9 cellular contexts compared by ENCODE assay signal in genomic region chr1:10495475-10495817, GRCh38. TPM values are rescaled to one million over a fixed set of nuclear protein-coding genes. Genes with fewer than 3 reads are reported as not detected.
DNase-seq lines count a peak whose midpoint lies in the region; ATAC-seq and TF ChIP-seq lines count a peak whose summit lies in the region.
"Had no signal": no experiment of that assay in that cellular context is flagged by ENCODE, and none has a peak within 500 bp of the region (broad histone marks: within the 10 kb centered on the region; RNA-seq: fewer than 3 reads in every experiment).

No MANE protein-coding gene starts in this region.

- peak overlapping the region; percentile 43; the same call in 1 of the 2 replicates for H3K9ac ChIP-seq in BLaER1
- no peak overlapping the region for H3K9ac ChIP-seq in MM.1S (ENCODE audit: low read length)

- peak overlapping the region; percentile 57; the same call in 1 of the 2 replicates for H3K4me3 ChIP-seq in BLaER1
- H3K4me3 ChIP-seq in MM.1S (ENCODE audit: low read length): peak overlapping the region; percentile 21; the same call in 1 of the 2 replicates
- H3K4me3 ChIP-seq in coronary artery: peak overlapping the region; percentile 59
- peak overlapping the region; percentile 70 for H3K4me3 ChIP-seq in osteoblast (ENCODE audit: insufficient read depth, low read length)

- peak overlapping the region; percentile 89 for H3K4me2 ChIP-seq in BLaER1
- peak overlapping the region; percentile 94 for H3K4me2 ChIP-seq in MM.1S (ENCODE audit: low read depth, low read length)
- H3K4me2 ChIP-seq in osteoblast (ENCODE audit: insufficient read depth, low read length): peak overlapping the region; percentile 93

- H2AFZ ChIP-seq in MM.1S (ENCODE audit: low read length) (no peak overlapping the region), osteoblast (ENCODE audit: low read length) (peak overlapping the region; percentile 28)

- no peak overlapping the region; the same call in 1 of the 2 replicates for H3K27ac ChIP-seq in BLaER1
- peak overlapping the region; percentile 50; the same call in 1 of the 2 replicates for H3K27ac ChIP-seq in MM.1S (ENCODE audit: low read length)
- H3K27ac ChIP-seq in coronary artery: no peak overlapping the region
- H3K27ac ChIP-seq in osteoblast (ENCODE audit: low read depth, low read length): peak overlapping the region; percentile 12

- peaks cover 12% of the 10 kb centered on the region; the same call in 1 of the 2 replicates for H3F3A ChIP-seq in MM.1S (ENCODE audit: insufficient read depth, low read length)

- no peak for ATAC-seq in HG03045 (IDR thresholded peaks at IDR 0.05; ENCODE audit: unreplicated experiment)
- ATAC-seq in GM18909 (IDR thresholded peaks at IDR 0.05; ENCODE audit: poor library complexity, unreplicated experiment): no peak

- no peaks in the 10 kb centered on the region for H3K9me2 ChIP-seq in MM.1S (replicated peaks; ENCODE audit: insufficient read depth, low read length)

- DNase-seq in MM.1S (no peak), coronary artery (ENCODE audit: low spot score) (no peak), osteoblast (ENCODE audit: insufficient read length, low spot score, missing footprints) (no peak), T-helper 9 cell (no peak)
- no peak for DNase-seq in effector CD8-positive, alpha-beta T cell (lab: John Stamatoyannopoulos, UW)
- DNase-seq: cerebellar nuclear complex had no signal

- peaks cover 24% of the 10 kb centered on the region for H3K4me1 ChIP-seq in BLaER1
- peaks cover 8% of the 10 kb centered on the region for H3K4me1 ChIP-seq in MM.1S (ENCODE audit: low read length)
- H3K4me1 ChIP-seq in osteoblast (ENCODE audit: insufficient read depth, low read length): peaks cover 10% of the 10 kb centered on the region

- H3K9me3 ChIP-seq in BLaER1 (no peaks in the 10 kb centered on the region), MM.1S (replicated peaks; ENCODE audit: insufficient read depth, low read length) (no peaks in the 10 kb centered on the region), osteoblast (ENCODE audit: low read depth, low read length) (no peaks in the 10 kb centered on the region)

- H4K20me1 ChIP-seq in BLaER1 (peaks cover 95% of the 10 kb centered on the region), MM.1S (ENCODE audit: insufficient read depth, low read length) (peaks cover 4% of the 10 kb centered on the region; the same call in 1 of the 2 replicates), osteoblast (ENCODE audit: insufficient read depth, low read length) (peaks cover 36% of the 10 kb centered on the region)

- TF ChIP-seq CTCF in MM.1S (IDR thresholded peaks at IDR 0.05; ENCODE audit: low read length) (no peak), coronary artery (IDR thresholded peaks at IDR 0.05) (no peak), osteoblast (IDR thresholded peaks at IDR 0.05; ENCODE audit: extremely low read depth, low read depth, low read length) (no peak)

- H3K36me3 ChIP-seq in BLaER1 (peaks cover 15% of the 10 kb centered on the region), MM.1S (replicated peaks; ENCODE audit: insufficient read depth, low read length) (no peaks in the 10 kb centered on the region), osteoblast (ENCODE audit: insufficient read depth, low read length) (peaks cover 5% of the 10 kb centered on the region)

- H3K79me2 ChIP-seq in MM.1S (ENCODE audit: low read length): peaks cover 68% of the 10 kb centered on the region
- peaks cover 85% of the 10 kb centered on the region for H3K79me2 ChIP-seq in osteoblast (ENCODE audit: insufficient read depth, low read length)

- H3K27me3 ChIP-seq in BLaER1 (no peaks in the 10 kb centered on the region), MM.1S (replicated peaks; ENCODE audit: insufficient read depth, low read length) (no peaks in the 10 kb centered on the region), osteoblast (ENCODE audit: insufficient read depth, low read length) (no peaks in the 10 kb centered on the region)

RNA-seq across cellular contexts. Expression of gene PEX14, which starts 20.7 kb away (rescaled TPM):
- total RNA-seq in osteoblast: 15.2 and 15.3 TPM in 2 replicates

RNA-seq across cellular contexts. Expression of gene DFFA, which starts 23.1 kb away (rescaled TPM):
- total RNA-seq in osteoblast: 27.9 and 32.7 TPM in 2 replicates

RNA-seq across cellular contexts. Expression of gene CORT, which starts 45.6 kb away (rescaled TPM):
- total RNA-seq in osteoblast: 0.29 and 0.36 TPM in 2 replicates

Comparison
In these comparisons a context has a peak if more than half of its experiments do, and no peak if none do; other contexts are left out.
1. H3K27ac ChIP-seq: peak in MM.1S (single experiment) and osteoblast (single experiment); none in BLaER1 (single experiment) and coronary artery (0 of 2).
2. Peak in every context shown above with its lines, with median percentiles within 50 percentile points of each other: H3K4me2 ChIP-seq and H3K4me3 ChIP-seq.